7 cellular contexts compared by ENCODE assay signal in genomic region chr4:125833-126232, GRCh38.
DNase-seq lines count a peak whose midpoint lies in the region; ATAC-seq and TF ChIP-seq lines count a peak whose summit lies in the region.

No MANE protein-coding gene starts in this region.

- H3K4me3 ChIP-seq in HAP-1 (peak overlapping the region; percentile 68), WI38 (ENCODE audit: low read depth, low read length) (peak overlapping the region; percentile 72), skin epidermis (peak overlapping the region; percentile 56 to 91 (median 79))

- no peak for ATAC-seq in GM21528 (IDR thresholded peaks at IDR 0.05; ENCODE audit: low FRiP score, unreplicated experiment)

- H3K4me1 ChIP-seq in HAP-1: no peaks in the 10 kb centered on the region

- in situ Hi-C loops in HAP-1 (cut with MboI; ENCODE audit: low sequenced_read_pairs): no loop called here

- no peak for TF ChIP-seq CTCF in WI38 (IDR thresholded peaks at IDR 0.05; ENCODE audit: low read depth, low read length)

- H3K36me3 ChIP-seq in HAP-1 (replicated peaks): peaks cover 18% of the 10 kb centered on the region; the same call in 1 of the 2 replicates

- H3K27me3 ChIP-seq in HAP-1 (ENCODE audit: low read depth): no peaks in the 10 kb centered on the region

- peaks cover 5% of the 10 kb centered on the region for H3K9me3 ChIP-seq in HAP-1

- peak in 1 of 2 experiments; percentile 20 for DNase-seq in HAP-1 (ENCODE audit: low spot score in 2 of 2)
- peak; percentile 2 for DNase-seq in foreskin melanocyte
- DNase-seq in AG08395 (ENCODE audit: low spot score): no peak
- DNase-seq in stimulated activated naive CD4-positive, alpha-beta T cell treated with Interleukin-2 at 50 U/mL for 16 hours (lab: John Stamatoyannopoulos, UW): no peak

- peak overlapping the region in 18 of 21 experiments; percentile 38 to 95 (median 89) for H3K27ac ChIP-seq in skin epidermis
